24 cellular contexts compared by ENCODE assay signal in the genomic region with DNA sequence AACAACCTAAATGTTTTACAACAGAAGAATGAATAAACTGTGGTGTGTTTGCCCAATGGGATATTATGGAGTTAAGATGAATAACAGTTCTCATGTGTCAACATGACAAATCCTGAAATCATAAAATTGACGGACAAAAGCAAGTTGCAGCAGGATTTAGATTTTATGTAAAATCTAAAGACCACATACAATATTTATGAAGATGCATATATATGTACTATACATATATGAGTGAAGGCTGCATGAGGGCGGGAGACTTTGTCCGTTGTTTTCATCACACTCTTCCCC.
"Had no signal": no experiment of that assay in that cellular context is flagged by ENCODE, and none has a peak within 500 bp of the region (broad histone marks: within the 10 kb centered on the region; RNA-seq: fewer than 3 reads in every experiment).

No MANE protein-coding gene starts in this region.

- H3K36me3 Mint-ChIP-seq: immature natural killer cell; memory B cell; natural killer cell; stimulated activated memory B cell treated with anti-CD40 and anti-IgM and Interleukin-4, amounts not matched to agents 10 μg/mL and 1 μg/mL and 100 μg/mL, for 72 hours had no signal

- FAIRE-seq: colon, urothelium cell line had no signal

- H3K27ac Mint-ChIP-seq: immature natural killer cell; memory B cell; natural killer cell; stimulated activated memory B cell treated with anti-CD40 and anti-IgM and Interleukin-4, amounts not matched to agents 10 μg/mL and 1 μg/mL and 100 μg/mL, for 72 hours had no signal

- H3K27me3 ChIP-seq: ovary, upper lobe of left lung had no signal

- H3K4me1 Mint-ChIP-seq: immature natural killer cell; memory B cell; natural killer cell; stimulated activated memory B cell treated with anti-CD40 and anti-IgM and Interleukin-4, amounts not matched to agents 10 μg/mL and 1 μg/mL and 100 μg/mL, for 72 hours had no signal

- H3K27ac ChIP-seq: epithelial cell of prostate, gastroesophageal sphincter, heart right ventricle, lower lobe of right lung, ovary, psoas muscle, sigmoid colon, thoracic aorta, tibial nerve, upper lobe of left lung had no signal

- H3K4me3 ChIP-seq: dorsolateral prefrontal cortex, gastroesophageal sphincter, heart right ventricle, lower lobe of right lung, ovary, psoas muscle, sigmoid colon, thoracic aorta, tibial nerve, upper lobe of left lung had no signal

- H3K9me3 Mint-ChIP-seq: immature natural killer cell; memory B cell; natural killer cell; stimulated activated memory B cell treated with anti-CD40 and anti-IgM and Interleukin-4, amounts not matched to agents 10 μg/mL and 1 μg/mL and 100 μg/mL, for 72 hours had no signal

- H3K4me3 Mint-ChIP-seq: immature natural killer cell; memory B cell; natural killer cell; stimulated activated memory B cell treated with anti-CD40 and anti-IgM and Interleukin-4, amounts not matched to agents 10 μg/mL and 1 μg/mL and 100 μg/mL, for 72 hours had no signal

- ATAC-seq: gastroesophageal sphincter; lower lobe of right lung; natural killer cell; stimulated activated memory B cell treated with anti-CD40 and anti-IgM and Interleukin-4, amounts not matched to agents 10 μg/mL and 1 μg/mL and 100 μg/mL, for 72 hours; stimulated activated naive CD8-positive, alpha-beta T cell treated with anti-CD3 and anti-CD28 coated beads, Interleukin-15, Interleukin-2, amounts not matched to agents 100 U/mL and 50 U/mL, for 24 hours had no signal

- H3K4me1 ChIP-seq: lower lobe of right lung, upper lobe of left lung had no signal

- DNase-seq: effector CD4-positive, alpha-beta T cell; foreskin fibroblast; hippocampal formation; immature natural killer cell; islet precursor cell; lower lobe of right lung; natural killer cell; occipital lobe; psoas muscle; sigmoid colon; stimulated activated CD4-positive, alpha-beta T cell treated with anti-CD3 and anti-CD28 coated beads, Interleukin-4, amount 100 ng/mL, for 4 hours; stimulated activated naive CD8-positive, alpha-beta T cell treated with anti-CD3 and anti-CD28 coated beads, Interleukin-15, Interleukin-2, amounts not matched to agents 100 U/mL and 50 U/mL, for 24 hours; upper lobe of left lung had no signal

- H3K36me3 ChIP-seq: gastroesophageal sphincter, heart right ventricle, lower lobe of right lung, ovary, sigmoid colon, thoracic aorta, tibial nerve, upper lobe of left lung had no signal

- H3K9me3 ChIP-seq: gastroesophageal sphincter, heart right ventricle, lower lobe of right lung, ovary, psoas muscle, sigmoid colon, thoracic aorta, tibial nerve, upper lobe of left lung had no signal
